In genomic region chr1:230113605-230114241, GRCh38 we compare ENCODE assay signal across 9 cellular contexts. TPM values are rescaled to one million over a fixed set of nuclear protein-coding genes. Genes with fewer than 3 reads are reported as not detected.
DNase-seq lines count a peak whose midpoint lies in the region; ATAC-seq, FAIRE-seq and TF ChIP-seq lines count a peak whose summit lies in the region.
"Had no signal": no experiment of that assay in that cellular context is flagged by ENCODE, and none has a peak within 500 bp of the region (broad histone marks: within the 10 kb centered on the region; RNA-seq: fewer than 3 reads in every experiment).

No MANE protein-coding gene starts in this region.

- no peak for ATAC-seq in stimulated activated effector memory CD8-positive, alpha-beta T cell treated with anti-CD3 and anti-CD28 coated beads, Interleukin-12 subunit alpha, Interleukin-12 subunit beta, amount 100 ng/mL, for 72 hours
- no peak for ATAC-seq in GM19023 (IDR thresholded peaks at IDR 0.05; ENCODE audit: unreplicated experiment)
- ATAC-seq in GM21723 (IDR thresholded peaks at IDR 0.05; ENCODE audit: unreplicated experiment): no peak

- H3K9me3 Mint-ChIP-seq in stimulated activated effector memory CD8-positive, alpha-beta T cell treated with anti-CD3 and anti-CD28 coated beads, Interleukin-12 subunit alpha, Interleukin-12 subunit beta, amount 100 ng/mL, for 72 hours: no peaks in the 10 kb centered on the region

- H3K9me3 ChIP-seq in fibroblast of lung (ENCODE audit: control insufficient read depth, insufficient read depth, low read depth, low read length): no peaks in the 10 kb centered on the region
- no peaks in the 10 kb centered on the region for H3K9me3 ChIP-seq in ovary
- H3K9me3 ChIP-seq: prostate gland had no signal

- H3K36me3 ChIP-seq in fibroblast of lung (ENCODE audit: control insufficient read depth, insufficient read depth, low read length): no peaks in the 10 kb centered on the region
- no peaks in the 10 kb centered on the region for H3K36me3 ChIP-seq in ovary
- H3K36me3 ChIP-seq: prostate gland had no signal

- no peak overlapping the region for H3K4me3 Mint-ChIP-seq in stimulated activated effector memory CD8-positive, alpha-beta T cell treated with anti-CD3 and anti-CD28 coated beads, Interleukin-12 subunit alpha, Interleukin-12 subunit beta, amount 100 ng/mL, for 72 hours

- H3K27ac Mint-ChIP-seq in stimulated activated effector memory CD8-positive, alpha-beta T cell treated with anti-CD3 and anti-CD28 coated beads, Interleukin-12 subunit alpha, Interleukin-12 subunit beta, amount 100 ng/mL, for 72 hours: no peak overlapping the region

- no peak for FAIRE-seq in RCC 7860 (lab: Jason Lieb, UNC)

- intact Hi-C loops in ovary (cut with DNase I): no loop called here

- peaks cover 69% of the 10 kb centered on the region for H3K4me1 Mint-ChIP-seq in stimulated activated effector memory CD8-positive, alpha-beta T cell treated with anti-CD3 and anti-CD28 coated beads, Interleukin-12 subunit alpha, Interleukin-12 subunit beta, amount 100 ng/mL, for 72 hours

- H3K27ac ChIP-seq in fibroblast of lung (ENCODE audit: insufficient read depth, low read length) (peak overlapping the region; percentile 95), ovary (peak overlapping the region; percentile 57 to 77)

- H4K20me1 ChIP-seq in fibroblast of lung (ENCODE audit: control insufficient read depth, extremely low read depth, insufficient read depth, low read length): no peaks in the 10 kb centered on the region

- no peaks in the 10 kb centered on the region for H3K27me3 ChIP-seq in fibroblast of lung (ENCODE audit: control insufficient read depth, insufficient read depth, low read length)
- H3K27me3 ChIP-seq in ovary: no peaks in the 10 kb centered on the region

- TF ChIP-seq CTCF in fibroblast of lung (conservative IDR thresholded peaks at IDR 0.05 in 1 of 2, IDR thresholded peaks at IDR 0.05 in 1 of 2; ENCODE audit: low read depth in 1 of 2, low read length in 2 of 2) (no peak), ovary (IDR thresholded peaks at IDR 0.05) (no peak)

- peak overlapping the region; percentile 65 for H3K9ac ChIP-seq in fibroblast of lung (ENCODE audit: insufficient read depth, low read length)

- peaks cover 12% of the 10 kb centered on the region for H3K36me3 Mint-ChIP-seq in stimulated activated effector memory CD8-positive, alpha-beta T cell treated with anti-CD3 and anti-CD28 coated beads, Interleukin-12 subunit alpha, Interleukin-12 subunit beta, amount 100 ng/mL, for 72 hours

- no peak overlapping the region for H2AFZ ChIP-seq in fibroblast of lung (ENCODE audit: low read length)

- TF ChIP-seq EP300 in ovary (IDR thresholded peaks at IDR 0.05): peak; percentile 20

- DNase-seq in COLO829 (ENCODE audit: low spot score) (peak; percentile 90), RCC 7860 (ENCODE audit: low spot score) (peak; percentile 18), fibroblast of lung (ENCODE audit: low read depth in 2 of 2) (peak; percentile 97 to 99), ovary (peak; percentile 58 to 72 (median 69)), HT-29 (ENCODE audit: low spot score) (no peak)
- no peak for DNase-seq in stimulated activated effector memory CD8-positive, alpha-beta T cell treated with anti-CD3 and anti-CD28 coated beads, Interleukin-12 subunit alpha, Interleukin-12 subunit beta, amount 100 ng/mL, for 72 hours (ENCODE audit: low spot score in 2 of 2)

- peak overlapping the region; percentile 8 to 57 (median 37) for H3K4me3 ChIP-seq in fibroblast of lung (replicated peaks in 1 of 4; ENCODE audit: control extremely low read depth in 1 of 4, insufficient read depth in 1 of 4, low read depth in 3 of 4, low read length in 4 of 4)
- no peak overlapping the region for H3K4me3 ChIP-seq in ovary
- H3K4me3 ChIP-seq: prostate gland had no signal

- H3K4me1 ChIP-seq in fibroblast of lung (ENCODE audit: control insufficient read depth, extremely low read depth, insufficient read depth, low read length) (peaks cover 26% of the 10 kb centered on the region), ovary (ENCODE audit: insufficient read depth) (peaks cover 23% of the 10 kb centered on the region)
- H3K4me1 ChIP-seq: prostate gland had no signal

- 26 to 39% (median 30%) methylated on average over 17 of the region's 17 CpGs for WGBS in ovary, 3 donors

- TF ChIP-seq POLR2A in ovary (IDR thresholded peaks at IDR 0.05): no peak

- peaks cover 56% of the 10 kb centered on the region for H3K79me2 ChIP-seq in fibroblast of lung (ENCODE audit: control insufficient read depth, insufficient read depth, low read length)

- peak overlapping the region; percentile 68 for H3K4me2 ChIP-seq in fibroblast of lung (ENCODE audit: extremely low read depth, insufficient read depth, low read length)

RNA-seq across cellular contexts. Expression of gene GALNT2, which starts 46.7 kb away (rescaled TPM):
- total RNA-seq in fibroblast of lung: 61.6 and 106 TPM in 2 replicates
- 111 and 115 TPM in 2 replicates for polyA plus RNA-seq in fibroblast of lung
- 124 and 130 TPM in 2 replicates for polyA plus RNA-seq in fibroblast of lung (2012)
- 76.1 and 79.5 TPM in 2 replicates for polyA minus RNA-seq in fibroblast of lung (ENCODE audit: low replicate concordance)
- 10 to 100 TPM; 38.6 to 95.7 (median 83.7) TPM for total RNA-seq in ovary
- polyA plus RNA-seq in ovary: 100 to 1,000 TPM in 1 of 2 donors, 10 to 100 TPM in 1; 53.6 to 142 TPM
- 23.6 and 25.5 TPM in 2 replicates for total RNA-seq in HT-29 (2014; rRNA removed; shearing (Covaris generic))

Comparison
In these comparisons a context has a peak if more than half of its experiments do, and no peak if none do; other contexts are left out.
1. DNase-seq: peak in COLO829 (single experiment), RCC 7860 (single experiment), fibroblast of lung (2 of 2) and ovary (5 of 5); none in HT-29 (single experiment) and stimulated activated effector memory CD8-positive, alpha-beta T cell treated with anti-CD3 and anti-CD28 coated beads, Interleukin-12 subunit alpha, Interleukin-12 subunit beta, amount 100 ng/mL, for 72 hours (0 of 2).